Comparison of ENCODE assay signal across 8 cellular contexts in the genomic region with DNA sequence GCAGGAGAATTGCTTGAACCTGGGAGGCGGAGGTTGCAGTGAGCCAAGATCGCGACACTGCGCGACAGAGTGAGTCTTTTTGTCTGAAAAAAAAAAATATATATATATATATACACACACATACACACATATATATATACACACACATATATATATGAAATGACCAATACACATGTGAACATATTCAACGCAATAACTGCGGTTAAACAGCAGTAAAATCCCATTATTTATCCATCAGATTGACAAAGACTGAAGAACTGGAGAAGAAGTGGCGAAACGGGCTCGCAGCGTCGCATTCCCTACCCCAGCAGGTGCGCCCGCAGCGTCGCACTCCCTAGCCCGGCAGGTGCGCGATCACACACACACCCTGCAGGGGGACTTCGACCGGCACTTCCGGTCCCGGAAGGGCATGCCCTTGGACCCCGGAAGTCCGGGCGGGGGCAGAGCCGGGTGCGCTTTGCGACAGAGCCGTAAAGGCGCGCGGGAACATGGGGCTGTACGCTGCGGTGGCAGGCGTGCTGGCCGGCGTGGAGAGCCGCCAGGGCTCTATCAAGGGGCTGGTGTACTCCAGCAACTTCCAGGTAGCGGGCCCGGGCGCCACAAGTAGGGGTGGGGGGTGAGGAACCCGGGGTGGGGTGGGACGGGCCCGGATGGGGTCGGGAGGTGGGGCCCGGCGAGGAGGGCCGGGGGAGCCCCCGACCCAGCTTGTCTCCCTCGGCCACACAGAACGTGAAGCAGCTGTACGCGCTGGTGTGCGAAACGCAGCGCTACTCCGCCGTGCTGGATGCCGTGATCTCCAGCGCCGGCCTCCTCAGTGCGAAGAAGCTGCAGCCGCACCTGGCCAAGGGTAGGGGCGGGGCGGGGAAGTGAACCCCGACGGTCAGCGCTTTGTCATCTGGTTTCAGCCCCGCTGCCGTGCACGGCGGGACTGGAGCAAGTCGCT. TPM values are rescaled to one million over a fixed set of nuclear protein-coding genes. Genes with fewer than 3 reads are reported as not detected.
DNase-seq lines count a peak whose midpoint lies in the region; ATAC-seq and TF ChIP-seq lines count a peak whose summit lies in the region.
"Not testable (repeated sequence)": the region's sequence is repeated elsewhere in the genome, so short reads cannot be mapped to it uniquely, and the experiment has no call there.

No MANE protein-coding gene starts in this region.

- not testable (repeated sequence) for H3F3A ChIP-seq in neural progenitor cell (ENCODE audit: low read depth)

- intact Hi-C loops in aorta (cut with DNase I), result not testable (repeated sequence)

- DNase-seq in Peyer's patch, result peak in 1 of 3 donors; percentile 38
- peak; percentile 47 for DNase-seq in activated naive CD8-positive, alpha-beta T cell treated with anti-CD3 and anti-CD28 coated beads, Interleukin-2, amount 10 ng/mL, durations not matched to agents 7 days and 5 days
- not testable (repeated sequence) for DNase-seq in neural progenitor cell (ENCODE audit: low spot score); aorta

- not testable (repeated sequence) for H3K4me1 Mint-ChIP-seq in activated naive CD8-positive, alpha-beta T cell treated with anti-CD3 and anti-CD28 coated beads, Interleukin-2, amount 10 ng/mL, durations not matched to agents 7 days and 5 days; neural progenitor cell

- H3K4me1 ChIP-seq in Peyer's patch; gastroesophageal sphincter; neural progenitor cell; aorta (ENCODE audit: control insufficient read depth in 1 of 2, insufficient read depth in 2 of 2, low read length in 2 of 2): not testable (repeated sequence)

- H3K27me3 ChIP-seq in Peyer's patch; gastroesophageal sphincter; neural progenitor cell; aorta (ENCODE audit: control insufficient read depth in 1 of 2, insufficient read depth in 2 of 2, low read length in 1 of 2): not testable (repeated sequence)

- not testable (repeated sequence) for TF ChIP-seq CTCF in Peyer's patch (IDR thresholded peaks at IDR 0.05); gastroesophageal sphincter (IDR thresholded peaks at IDR 0.05); neural progenitor cell (IDR thresholded peaks at IDR 0.05)

- ATAC-seq in GM18867 (IDR thresholded peaks at IDR 0.05; ENCODE audit: unreplicated experiment) (peak; percentile 86), GM21723 (IDR thresholded peaks at IDR 0.05; ENCODE audit: unreplicated experiment) (peak; percentile 89), HG03103 (IDR thresholded peaks at IDR 0.05; ENCODE audit: low read depth, unreplicated experiment) (peak; percentile 86), gastroesophageal sphincter (peak; percentile 95), aorta (ENCODE audit: low FRiP score) (peak; percentile 96)
- ATAC-seq in activated naive CD8-positive, alpha-beta T cell treated with anti-CD3 and anti-CD28 coated beads, Interleukin-2, amount 10 ng/mL, durations not matched to agents 7 days and 5 days (ENCODE audit: low read depth), result peak; percentile 93

- H3K27ac ChIP-seq in Peyer's patch, result peak overlapping the region in 2 of 4 donors; percentile 49 to 60
- H3K27ac ChIP-seq in gastroesophageal sphincter, result peak overlapping the region in 1 of 4 donors; percentile 63
- not testable (repeated sequence) for H3K27ac ChIP-seq in neural progenitor cell; aorta (ENCODE audit: low read depth in 1 of 2, low read length in 2 of 2)

- not testable (repeated sequence) for H2AFZ ChIP-seq in neural progenitor cell (replicated peaks)

- not testable (repeated sequence) for TF ChIP-seq POLR2A in Peyer's patch (IDR thresholded peaks at IDR 0.05); gastroesophageal sphincter (IDR thresholded peaks at IDR 0.05)

- not testable (repeated sequence) for H3K79me2 ChIP-seq in neural progenitor cell (ENCODE audit: low read depth)

- peak overlapping the region; percentile 60 for H3K27ac Mint-ChIP-seq in activated naive CD8-positive, alpha-beta T cell treated with anti-CD3 and anti-CD28 coated beads, Interleukin-2, amount 10 ng/mL, durations not matched to agents 7 days and 5 days
- not testable (repeated sequence) for H3K27ac Mint-ChIP-seq in neural progenitor cell

- H3K9me3 Mint-ChIP-seq in activated naive CD8-positive, alpha-beta T cell treated with anti-CD3 and anti-CD28 coated beads, Interleukin-2, amount 10 ng/mL, durations not matched to agents 7 days and 5 days; neural progenitor cell: not testable (repeated sequence)

- peak overlapping the region; percentile 63 for H3K4me3 Mint-ChIP-seq in activated naive CD8-positive, alpha-beta T cell treated with anti-CD3 and anti-CD28 coated beads, Interleukin-2, amount 10 ng/mL, durations not matched to agents 7 days and 5 days
- H3K4me3 Mint-ChIP-seq in neural progenitor cell, result peak overlapping the region; percentile 81

- H3K4me2 ChIP-seq in neural progenitor cell, result not testable (repeated sequence)

- no CpG with 5 or more reads among the region's 74 CpGs for WGBS in gastroesophageal sphincter (ENCODE audit: low coverage in 1 of 2), 2 donors
- WGBS in aorta, 2 donors, result 4 to 42% methylated on average over 9 to 16 of the region's 74 CpGs

- not testable (repeated sequence) for H3K36me3 ChIP-seq in Peyer's patch; gastroesophageal sphincter; neural progenitor cell; aorta (ENCODE audit: control insufficient read depth in 1 of 2, insufficient read depth in 2 of 2, low read length in 1 of 2)

- not testable (repeated sequence) for H3K9me3 ChIP-seq in Peyer's patch; gastroesophageal sphincter; neural progenitor cell (ENCODE audit: low read depth); aorta (ENCODE audit: control insufficient read depth, low read length)

- POLR2A ChIA-PET in activated naive CD8-positive, alpha-beta T cell treated with anti-CD3 and anti-CD28 coated beads, Interleukin-2, amount 10 ng/mL, durations not matched to agents 7 days and 5 days (lab: Charles Lee), result not testable (repeated sequence)

- H3K9ac ChIP-seq in neural progenitor cell, result not testable (repeated sequence)

- not testable (repeated sequence) for H4K20me1 ChIP-seq in neural progenitor cell (ENCODE audit: low read depth)

- not testable (repeated sequence) for TF ChIP-seq EP300 in gastroesophageal sphincter (IDR thresholded peaks at IDR 0.05)

- not testable (repeated sequence) for H3K36me3 Mint-ChIP-seq in activated naive CD8-positive, alpha-beta T cell treated with anti-CD3 and anti-CD28 coated beads, Interleukin-2, amount 10 ng/mL, durations not matched to agents 7 days and 5 days; neural progenitor cell

- H3K4me3 ChIP-seq in Peyer's patch, result peak overlapping the region; percentile 33 to 51 (median 44)
- H3K4me3 ChIP-seq in gastroesophageal sphincter, result peak overlapping the region; percentile 48 to 73
- peak overlapping the region; percentile 39 for H3K4me3 ChIP-seq in neural progenitor cell
- H3K4me3 ChIP-seq in aorta (ENCODE audit: low read length in 2 of 2), result not testable (repeated sequence)

- H3K27me3 Mint-ChIP-seq in activated naive CD8-positive, alpha-beta T cell treated with anti-CD3 and anti-CD28 coated beads, Interleukin-2, amount 10 ng/mL, durations not matched to agents 7 days and 5 days; neural progenitor cell (ENCODE audit: insufficient read depth, low read depth): not testable (repeated sequence)

RNA-seq across cellular contexts. Expression of gene TRIM73, which starts 14.7 kb away (rescaled TPM):
- 10 to 100 TPM in 2 of 4 donors, 1 to 10 TPM in 2; 4.9 to 14.8 (median 8.9) TPM for total RNA-seq in Peyer's patch
- 10 to 100 TPM; 18.4 to 18.7 TPM for total RNA-seq in activated naive CD8-positive, alpha-beta T cell treated with anti-CD3 and anti-CD28 coated beads, Interleukin-2, amount 10 ng/mL, durations not matched to agents 7 days and 5 days
- 1 to 10 TPM in 2 of 4 donors, under 1 TPM in 1, not detected in 1; 0.94 to 5.4 (median 1.5) TPM for total RNA-seq in gastroesophageal sphincter
- 0.17 and 4.4 TPM in 2 replicates for total RNA-seq in neural progenitor cell (ENCODE audit: low replicate concordance)
- total RNA-seq in aorta, result 1 to 10 TPM; 2.9 to 8.8 TPM
- polyA plus RNA-seq in aorta, result 1 to 10 TPM in 1 of 2 donors, not detected in 1; 4.2 TPM
